Comparison of ENCODE assay signal across 1 cellular context in the genomic region with DNA sequence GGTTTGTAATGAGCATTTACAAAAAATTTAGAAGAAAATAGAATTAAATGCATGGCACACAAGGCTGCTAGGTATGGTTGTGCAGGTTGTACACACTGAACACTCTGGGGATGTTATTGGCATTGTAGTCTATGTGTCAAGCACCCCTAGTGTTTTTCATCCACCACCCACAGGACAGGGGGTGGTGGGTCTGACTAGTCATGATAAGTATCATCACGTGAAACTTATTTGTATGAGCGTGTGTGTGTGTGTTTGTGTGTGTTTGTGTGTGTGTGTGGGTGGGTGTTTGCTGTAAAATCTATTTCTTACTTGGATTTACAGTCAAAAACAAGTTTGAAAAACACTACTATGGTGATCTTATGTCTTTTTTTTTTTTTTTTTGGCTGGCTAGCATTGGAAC.
A peak's percentile ranks its signal among the peaks of the same experiment; 100 is the strongest.
TF ChIP-seq lines count a peak whose summit lies in the region.

No MANE protein-coding gene starts in this region.

TF ChIP-seq in K562, 482 proteins besides CTCF, POLR2A, EP300 and RAD21 (continued from another document and continues in another):
- TF ChIP-seq, protein P1, sequence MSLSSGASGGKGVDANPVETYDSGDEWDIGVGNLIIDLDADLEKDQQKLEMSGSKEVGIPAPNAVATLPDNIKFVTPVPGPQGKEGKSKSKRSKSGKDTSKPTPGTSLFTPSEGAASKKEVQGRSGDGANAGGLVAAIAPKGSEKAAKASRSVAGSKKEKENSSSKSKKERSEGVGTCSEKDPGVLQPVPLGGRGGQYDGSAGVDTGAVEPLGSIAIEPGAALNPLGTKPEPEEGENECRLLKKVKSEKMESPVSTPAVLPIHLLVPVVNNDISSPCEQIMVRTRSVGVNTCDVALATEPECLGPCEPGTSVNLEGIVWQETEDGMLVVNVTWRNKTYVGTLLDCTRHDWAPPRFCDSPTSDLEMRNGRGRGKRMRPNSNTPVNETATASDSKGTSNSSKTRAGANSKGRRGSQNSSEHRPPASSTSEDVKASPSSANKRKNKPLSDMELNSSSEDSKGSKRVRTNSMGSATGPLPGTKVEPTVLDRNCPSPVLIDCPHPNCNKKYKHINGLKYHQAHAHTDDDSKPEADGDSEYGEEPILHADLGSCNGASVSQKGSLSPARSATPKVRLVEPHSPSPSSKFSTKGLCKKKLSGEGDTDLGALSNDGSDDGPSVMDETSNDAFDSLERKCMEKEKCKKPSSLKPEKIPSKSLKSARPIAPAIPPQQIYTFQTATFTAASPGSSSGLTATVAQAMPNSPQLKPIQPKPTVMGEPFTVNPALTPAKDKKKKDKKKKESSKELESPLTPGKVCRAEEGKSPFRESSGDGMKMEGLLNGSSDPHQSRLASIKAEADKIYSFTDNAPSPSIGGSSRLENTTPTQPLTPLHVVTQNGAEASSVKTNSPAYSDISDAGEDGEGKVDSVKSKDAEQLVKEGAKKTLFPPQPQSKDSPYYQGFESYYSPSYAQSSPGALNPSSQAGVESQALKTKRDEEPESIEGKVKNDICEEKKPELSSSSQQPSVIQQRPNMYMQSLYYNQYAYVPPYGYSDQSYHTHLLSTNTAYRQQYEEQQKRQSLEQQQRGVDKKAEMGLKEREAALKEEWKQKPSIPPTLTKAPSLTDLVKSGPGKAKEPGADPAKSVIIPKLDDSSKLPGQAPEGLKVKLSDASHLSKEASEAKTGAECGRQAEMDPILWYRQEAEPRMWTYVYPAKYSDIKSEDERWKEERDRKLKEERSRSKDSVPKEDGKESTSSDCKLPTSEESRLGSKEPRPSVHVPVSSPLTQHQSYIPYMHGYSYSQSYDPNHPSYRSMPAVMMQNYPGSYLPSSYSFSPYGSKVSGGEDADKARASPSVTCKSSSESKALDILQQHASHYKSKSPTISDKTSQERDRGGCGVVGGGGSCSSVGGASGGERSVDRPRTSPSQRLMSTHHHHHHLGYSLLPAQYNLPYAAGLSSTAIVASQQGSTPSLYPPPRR (CRISPR knock-in tag; IDR thresholded peaks at IDR 0.05; ENCODE audit: borderline replicate concordance) = no peak
- no peak for TF ChIP-seq EWSR1 (IDR thresholded peaks at IDR 0.05; ENCODE audit: borderline replicate concordance, low read depth, partially characterized antibody)
- TF ChIP-seq ZNF695 (CRISPR knock-in tag; IDR thresholded peaks at IDR 0.05) = no peak
- no peak for TF ChIP-seq ZNF224 (CRISPR knock-in tag; IDR thresholded peaks at IDR 0.05)
- TF ChIP-seq, protein P2, sequence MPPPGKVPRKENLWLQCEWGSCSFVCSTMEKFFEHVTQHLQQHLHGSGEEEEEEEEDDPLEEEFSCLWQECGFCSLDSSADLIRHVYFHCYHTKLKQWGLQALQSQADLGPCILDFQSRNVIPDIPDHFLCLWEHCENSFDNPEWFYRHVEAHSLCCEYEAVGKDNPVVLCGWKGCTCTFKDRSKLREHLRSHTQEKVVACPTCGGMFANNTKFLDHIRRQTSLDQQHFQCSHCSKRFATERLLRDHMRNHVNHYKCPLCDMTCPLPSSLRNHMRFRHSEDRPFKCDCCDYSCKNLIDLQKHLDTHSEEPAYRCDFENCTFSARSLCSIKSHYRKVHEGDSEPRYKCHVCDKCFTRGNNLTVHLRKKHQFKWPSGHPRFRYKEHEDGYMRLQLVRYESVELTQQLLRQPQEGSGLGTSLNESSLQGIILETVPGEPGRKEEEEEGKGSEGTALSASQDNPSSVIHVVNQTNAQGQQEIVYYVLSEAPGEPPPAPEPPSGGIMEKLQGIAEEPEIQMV (tag; conservative IDR thresholded peaks at IDR 0.05; ENCODE audit: low read depth) = no peak
- TF ChIP-seq BHLHE40 (IDR thresholded peaks at IDR 0.05; ENCODE audit: low read length) = peak; percentile 72
- no peak for TF ChIP-seq ZNF263 (CRISPR knock-in tag; IDR thresholded peaks at IDR 0.05; ENCODE audit: borderline replicate concordance)
- TF ChIP-seq, protein P3, sequence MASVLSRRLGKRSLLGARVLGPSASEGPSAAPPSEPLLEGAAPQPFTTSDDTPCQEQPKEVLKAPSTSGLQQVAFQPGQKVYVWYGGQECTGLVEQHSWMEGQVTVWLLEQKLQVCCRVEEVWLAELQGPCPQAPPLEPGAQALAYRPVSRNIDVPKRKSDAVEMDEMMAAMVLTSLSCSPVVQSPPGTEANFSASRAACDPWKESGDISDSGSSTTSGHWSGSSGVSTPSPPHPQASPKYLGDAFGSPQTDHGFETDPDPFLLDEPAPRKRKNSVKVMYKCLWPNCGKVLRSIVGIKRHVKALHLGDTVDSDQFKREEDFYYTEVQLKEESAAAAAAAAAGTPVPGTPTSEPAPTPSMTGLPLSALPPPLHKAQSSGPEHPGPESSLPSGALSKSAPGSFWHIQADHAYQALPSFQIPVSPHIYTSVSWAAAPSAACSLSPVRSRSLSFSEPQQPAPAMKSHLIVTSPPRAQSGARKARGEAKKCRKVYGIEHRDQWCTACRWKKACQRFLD (CRISPR knock-in tag; IDR thresholded peaks at IDR 0.05) = no peak
- no peak for TF ChIP-seq NEUROD1 (IDR thresholded peaks at IDR 0.05; ENCODE audit: borderline replicate concordance, low read depth, low read length, partially characterized antibody)
- no peak for TF ChIP-seq ZNF324 (CRISPR knock-in tag; IDR thresholded peaks at IDR 0.05)
- TF ChIP-seq, protein P4, sequence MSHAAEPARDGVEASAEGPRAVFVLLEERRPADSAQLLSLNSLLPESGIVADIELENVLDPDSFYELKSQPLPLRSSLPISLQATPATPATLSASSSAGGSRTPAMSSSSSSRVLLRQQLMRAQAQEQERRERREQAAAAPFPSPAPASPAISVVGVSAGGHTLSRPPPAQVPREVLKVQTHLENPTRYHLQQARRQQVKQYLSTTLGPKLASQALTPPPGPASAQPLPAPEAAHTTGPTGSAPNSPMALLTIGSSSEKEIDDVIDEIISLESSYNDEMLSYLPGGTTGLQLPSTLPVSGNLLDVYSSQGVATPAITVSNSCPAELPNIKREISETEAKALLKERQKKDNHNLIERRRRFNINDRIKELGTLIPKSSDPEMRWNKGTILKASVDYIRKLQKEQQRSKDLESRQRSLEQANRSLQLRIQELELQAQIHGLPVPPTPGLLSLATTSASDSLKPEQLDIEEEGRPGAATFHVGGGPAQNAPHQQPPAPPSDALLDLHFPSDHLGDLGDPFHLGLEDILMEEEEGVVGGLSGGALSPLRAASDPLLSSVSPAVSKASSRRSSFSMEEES (CRISPR knock-in tag; IDR thresholded peaks at IDR 0.05) = 0 out of 2 replicates have a peak, but pooled peaks have one; percentile 2
- no peak for TF ChIP-seq RFX5 (IDR thresholded peaks at IDR 0.05; ENCODE audit: low read depth, low read length)
- TF ChIP-seq, protein P5, sequence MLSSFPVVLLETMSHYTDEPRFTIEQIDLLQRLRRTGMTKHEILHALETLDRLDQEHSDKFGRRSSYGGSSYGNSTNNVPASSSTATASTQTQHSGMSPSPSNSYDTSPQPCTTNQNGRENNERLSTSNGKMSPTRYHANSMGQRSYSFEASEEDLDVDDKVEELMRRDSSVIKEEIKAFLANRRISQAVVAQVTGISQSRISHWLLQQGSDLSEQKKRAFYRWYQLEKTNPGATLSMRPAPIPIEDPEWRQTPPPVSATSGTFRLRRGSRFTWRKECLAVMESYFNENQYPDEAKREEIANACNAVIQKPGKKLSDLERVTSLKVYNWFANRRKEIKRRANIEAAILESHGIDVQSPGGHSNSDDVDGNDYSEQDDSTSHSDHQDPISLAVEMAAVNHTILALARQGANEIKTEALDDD (IDR thresholded peaks at IDR 0.05) = peak; percentile 72
- TF ChIP-seq, protein P6, sequence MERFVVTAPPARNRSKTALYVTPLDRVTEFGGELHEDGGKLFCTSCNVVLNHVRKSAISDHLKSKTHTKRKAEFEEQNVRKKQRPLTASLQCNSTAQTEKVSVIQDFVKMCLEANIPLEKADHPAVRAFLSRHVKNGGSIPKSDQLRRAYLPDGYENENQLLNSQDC (CRISPR knock-in tag; IDR thresholded peaks at IDR 0.05) = no peak
- no peak for TF ChIP-seq MAFG (tag; conservative IDR thresholded peaks at IDR 0.05)
- 0 out of 2 replicates have a peak, but pooled peaks have one; percentile 4 for TF ChIP-seq CREM (IDR thresholded peaks at IDR 0.05; ENCODE audit: low read depth)
- TF ChIP-seq ZNF707 (CRISPR knock-in tag; conservative IDR thresholded peaks at IDR 0.05) = no peak
- TF ChIP-seq, protein P7, sequence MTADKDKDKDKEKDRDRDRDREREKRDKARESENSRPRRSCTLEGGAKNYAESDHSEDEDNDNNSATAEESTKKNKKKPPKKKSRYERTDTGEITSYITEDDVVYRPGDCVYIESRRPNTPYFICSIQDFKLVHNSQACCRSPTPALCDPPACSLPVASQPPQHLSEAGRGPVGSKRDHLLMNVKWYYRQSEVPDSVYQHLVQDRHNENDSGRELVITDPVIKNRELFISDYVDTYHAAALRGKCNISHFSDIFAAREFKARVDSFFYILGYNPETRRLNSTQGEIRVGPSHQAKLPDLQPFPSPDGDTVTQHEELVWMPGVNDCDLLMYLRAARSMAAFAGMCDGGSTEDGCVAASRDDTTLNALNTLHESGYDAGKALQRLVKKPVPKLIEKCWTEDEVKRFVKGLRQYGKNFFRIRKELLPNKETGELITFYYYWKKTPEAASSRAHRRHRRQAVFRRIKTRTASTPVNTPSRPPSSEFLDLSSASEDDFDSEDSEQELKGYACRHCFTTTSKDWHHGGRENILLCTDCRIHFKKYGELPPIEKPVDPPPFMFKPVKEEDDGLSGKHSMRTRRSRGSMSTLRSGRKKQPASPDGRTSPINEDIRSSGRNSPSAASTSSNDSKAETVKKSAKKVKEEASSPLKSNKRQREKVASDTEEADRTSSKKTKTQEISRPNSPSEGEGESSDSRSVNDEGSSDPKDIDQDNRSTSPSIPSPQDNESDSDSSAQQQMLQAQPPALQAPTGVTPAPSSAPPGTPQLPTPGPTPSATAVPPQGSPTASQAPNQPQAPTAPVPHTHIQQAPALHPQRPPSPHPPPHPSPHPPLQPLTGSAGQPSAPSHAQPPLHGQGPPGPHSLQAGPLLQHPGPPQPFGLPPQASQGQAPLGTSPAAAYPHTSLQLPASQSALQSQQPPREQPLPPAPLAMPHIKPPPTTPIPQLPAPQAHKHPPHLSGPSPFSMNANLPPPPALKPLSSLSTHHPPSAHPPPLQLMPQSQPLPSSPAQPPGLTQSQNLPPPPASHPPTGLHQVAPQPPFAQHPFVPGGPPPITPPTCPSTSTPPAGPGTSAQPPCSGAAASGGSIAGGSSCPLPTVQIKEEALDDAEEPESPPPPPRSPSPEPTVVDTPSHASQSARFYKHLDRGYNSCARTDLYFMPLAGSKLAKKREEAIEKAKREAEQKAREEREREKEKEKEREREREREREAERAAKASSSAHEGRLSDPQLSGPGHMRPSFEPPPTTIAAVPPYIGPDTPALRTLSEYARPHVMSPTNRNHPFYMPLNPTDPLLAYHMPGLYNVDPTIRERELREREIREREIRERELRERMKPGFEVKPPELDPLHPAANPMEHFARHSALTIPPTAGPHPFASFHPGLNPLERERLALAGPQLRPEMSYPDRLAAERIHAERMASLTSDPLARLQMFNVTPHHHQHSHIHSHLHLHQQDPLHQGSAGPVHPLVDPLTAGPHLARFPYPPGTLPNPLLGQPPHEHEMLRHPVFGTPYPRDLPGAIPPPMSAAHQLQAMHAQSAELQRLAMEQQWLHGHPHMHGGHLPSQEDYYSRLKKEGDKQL (CRISPR knock-in tag; IDR thresholded peaks at IDR 0.05; ENCODE audit: borderline replicate concordance) = no peak
- TF ChIP-seq ZNF184 (CRISPR knock-in tag; IDR thresholded peaks at IDR 0.05) = no peak
- TF ChIP-seq, protein P8, sequence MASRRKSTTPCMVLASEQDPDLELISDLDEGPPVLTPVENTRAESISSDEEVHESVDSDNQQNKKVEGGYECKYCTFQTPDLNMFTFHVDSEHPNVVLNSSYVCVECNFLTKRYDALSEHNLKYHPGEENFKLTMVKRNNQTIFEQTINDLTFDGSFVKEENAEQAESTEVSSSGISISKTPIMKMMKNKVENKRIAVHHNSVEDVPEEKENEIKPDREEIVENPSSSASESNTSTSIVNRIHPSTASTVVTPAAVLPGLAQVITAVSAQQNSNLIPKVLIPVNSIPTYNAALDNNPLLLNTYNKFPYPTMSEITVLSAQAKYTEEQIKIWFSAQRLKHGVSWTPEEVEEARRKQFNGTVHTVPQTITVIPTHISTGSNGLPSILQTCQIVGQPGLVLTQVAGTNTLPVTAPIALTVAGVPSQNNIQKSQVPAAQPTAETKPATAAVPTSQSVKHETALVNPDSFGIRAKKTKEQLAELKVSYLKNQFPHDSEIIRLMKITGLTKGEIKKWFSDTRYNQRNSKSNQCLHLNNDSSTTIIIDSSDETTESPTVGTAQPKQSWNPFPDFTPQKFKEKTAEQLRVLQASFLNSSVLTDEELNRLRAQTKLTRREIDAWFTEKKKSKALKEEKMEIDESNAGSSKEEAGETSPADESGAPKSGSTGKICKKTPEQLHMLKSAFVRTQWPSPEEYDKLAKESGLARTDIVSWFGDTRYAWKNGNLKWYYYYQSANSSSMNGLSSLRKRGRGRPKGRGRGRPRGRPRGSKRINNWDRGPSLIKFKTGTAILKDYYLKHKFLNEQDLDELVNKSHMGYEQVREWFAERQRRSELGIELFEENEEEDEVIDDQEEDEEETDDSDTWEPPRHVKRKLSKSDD (conservative IDR thresholded peaks at IDR 0.05; ENCODE audit: low read length) = no peak
- TF ChIP-seq PHTF2 (CRISPR knock-in tag; IDR thresholded peaks at IDR 0.05) = no peak
- TF ChIP-seq CAMTA2 (CRISPR knock-in tag; conservative IDR thresholded peaks at IDR 0.05) = no peak
- TF ChIP-seq POLR2H (tag; IDR thresholded peaks at IDR 0.05; ENCODE audit: low read depth) = no peak
- TF ChIP-seq MTA2 (IDR thresholded peaks at IDR 0.05; ENCODE audit: low read depth) = no peak
- TF ChIP-seq ETV1 (tag; conservative IDR thresholded peaks at IDR 0.05; ENCODE audit: low read depth) = no peak
- TF ChIP-seq EGR1 (conservative IDR thresholded peaks at IDR 0.05) = peak; percentile 80
- no peak for TF ChIP-seq NR2C2 (CRISPR knock-in tag; IDR thresholded peaks at IDR 0.05)
- TF ChIP-seq NR2C2 (tag; IDR thresholded peaks at IDR 0.05) = 0 out of 2 replicates have a peak, but pooled peaks have one; percentile 6
- TF ChIP-seq ILK (tag; IDR thresholded peaks at IDR 0.05; ENCODE audit: borderline replicate concordance, low read depth) = no peak
- TF ChIP-seq ZNF785 (CRISPR knock-in tag; IDR thresholded peaks at IDR 0.05) = no peak
- TF ChIP-seq, protein P9, sequence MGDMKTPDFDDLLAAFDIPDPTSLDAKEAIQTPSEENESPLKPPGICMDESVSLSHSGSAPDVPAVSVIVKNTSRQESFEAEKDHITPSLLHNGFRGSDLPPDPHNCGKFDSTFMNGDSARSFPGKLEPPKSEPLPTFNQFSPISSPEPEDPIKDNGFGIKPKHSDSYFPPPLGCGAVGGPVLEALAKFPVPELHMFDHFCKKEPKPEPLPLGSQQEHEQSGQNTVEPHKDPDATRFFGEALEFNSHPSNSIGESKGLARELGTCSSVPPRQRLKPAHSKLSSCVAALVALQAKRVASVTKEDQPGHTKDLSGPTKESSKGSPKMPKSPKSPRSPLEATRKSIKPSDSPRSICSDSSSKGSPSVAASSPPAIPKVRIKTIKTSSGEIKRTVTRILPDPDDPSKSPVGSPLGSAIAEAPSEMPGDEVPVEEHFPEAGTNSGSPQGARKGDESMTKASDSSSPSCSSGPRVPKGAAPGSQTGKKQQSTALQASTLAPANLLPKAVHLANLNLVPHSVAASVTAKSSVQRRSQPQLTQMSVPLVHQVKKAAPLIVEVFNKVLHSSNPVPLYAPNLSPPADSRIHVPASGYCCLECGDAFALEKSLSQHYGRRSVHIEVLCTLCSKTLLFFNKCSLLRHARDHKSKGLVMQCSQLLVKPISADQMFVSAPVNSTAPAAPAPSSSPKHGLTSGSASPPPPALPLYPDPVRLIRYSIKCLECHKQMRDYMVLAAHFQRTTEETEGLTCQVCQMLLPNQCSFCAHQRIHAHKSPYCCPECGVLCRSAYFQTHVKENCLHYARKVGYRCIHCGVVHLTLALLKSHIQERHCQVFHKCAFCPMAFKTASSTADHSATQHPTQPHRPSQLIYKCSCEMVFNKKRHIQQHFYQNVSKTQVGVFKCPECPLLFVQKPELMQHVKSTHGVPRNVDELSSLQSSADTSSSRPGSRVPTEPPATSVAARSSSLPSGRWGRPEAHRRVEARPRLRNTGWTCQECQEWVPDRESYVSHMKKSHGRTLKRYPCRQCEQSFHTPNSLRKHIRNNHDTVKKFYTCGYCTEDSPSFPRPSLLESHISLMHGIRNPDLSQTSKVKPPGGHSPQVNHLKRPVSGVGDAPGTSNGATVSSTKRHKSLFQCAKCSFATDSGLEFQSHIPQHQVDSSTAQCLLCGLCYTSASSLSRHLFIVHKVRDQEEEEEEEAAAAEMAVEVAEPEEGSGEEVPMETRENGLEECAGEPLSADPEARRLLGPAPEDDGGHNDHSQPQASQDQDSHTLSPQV (IDR thresholded peaks at IDR 0.05) = no peak
